In genomic region chr11:11842426-11843008, GRCh38 we compare ENCODE assay signal across 8 cellular contexts. TPM values are rescaled to one million over a fixed set of nuclear protein-coding genes. Genes with fewer than 3 reads are reported as not detected.
DNase-seq lines count a peak whose midpoint lies in the region; ATAC-seq and TF ChIP-seq lines count a peak whose summit lies in the region.

No MANE protein-coding gene starts in this region.

- peak overlapping the region; percentile 98 to 99 for H3K27ac ChIP-seq in uterus

- H3K27me3 ChIP-seq in uterus, result no peaks in the 10 kb centered on the region

- DNase-seq in COR-L47 (lab: John Stamatoyannopoulos, UW), result peak; percentile 30
- peak; percentile 92 for DNase-seq in OCI-M1 (lab: John Stamatoyannopoulos, UW)
- DNase-seq in activated naive CD4-positive, alpha-beta T cell (lab: John Stamatoyannopoulos, UW), result peak in 3 of 4 experiments; percentile 21 to 48 (median 47)
- peak in 39 of 42 donors; percentile 20 to 79 (median 60) for DNase-seq in head of caudate nucleus
- DNase-seq in pons (ENCODE audit: low spot score), result peak; percentile 79
- DNase-seq in uterus, result peak in 1 of 2 donors; percentile 63

- peak in 1 of 4 experiments; percentile 2 for TF ChIP-seq CTCF in uterus (IDR thresholded peaks at IDR 0.05)

- ATAC-seq in GM19452 (IDR thresholded peaks at IDR 0.05; ENCODE audit: unreplicated experiment) (peak; percentile 43), HG03571 (IDR thresholded peaks at IDR 0.05; ENCODE audit: unreplicated experiment) (peak; percentile 33)

- peaks cover 0 to 14% of the 10 kb centered on the region in 2 donors for H3K4me1 ChIP-seq in uterus

- H3K4me3 ChIP-seq in uterus, result peak overlapping the region; percentile 86 to 89

- H3K36me3 ChIP-seq in uterus, result no peaks in the 10 kb centered on the region

- no peaks in the 10 kb centered on the region for H3K9me3 ChIP-seq in uterus

- intact Hi-C loops in head of caudate nucleus (cut with DNase I) (loop anchor here (5.0 to 10.0 kb wide), 2 partner anchors 35 to 122 kb away; no protein-coding TSS in a partner anchor), uterus (cut with DNase I; ENCODE audit: low total_unique reads) (no loop called here)

- TF ChIP-seq POLR2A in uterus (IDR thresholded peaks at IDR 0.05), result peak in 1 of 2 donors; percentile 26

RNA-seq across cellular contexts. Expression of gene USP47, which starts 0.7 kb away (rescaled TPM):
- total RNA-seq in uterus, result 100 to 1,000 TPM in 3 of 4 donors, 10 to 100 TPM in 1; 83.4 to 247 (median 146) TPM
